In the genomic region with DNA sequence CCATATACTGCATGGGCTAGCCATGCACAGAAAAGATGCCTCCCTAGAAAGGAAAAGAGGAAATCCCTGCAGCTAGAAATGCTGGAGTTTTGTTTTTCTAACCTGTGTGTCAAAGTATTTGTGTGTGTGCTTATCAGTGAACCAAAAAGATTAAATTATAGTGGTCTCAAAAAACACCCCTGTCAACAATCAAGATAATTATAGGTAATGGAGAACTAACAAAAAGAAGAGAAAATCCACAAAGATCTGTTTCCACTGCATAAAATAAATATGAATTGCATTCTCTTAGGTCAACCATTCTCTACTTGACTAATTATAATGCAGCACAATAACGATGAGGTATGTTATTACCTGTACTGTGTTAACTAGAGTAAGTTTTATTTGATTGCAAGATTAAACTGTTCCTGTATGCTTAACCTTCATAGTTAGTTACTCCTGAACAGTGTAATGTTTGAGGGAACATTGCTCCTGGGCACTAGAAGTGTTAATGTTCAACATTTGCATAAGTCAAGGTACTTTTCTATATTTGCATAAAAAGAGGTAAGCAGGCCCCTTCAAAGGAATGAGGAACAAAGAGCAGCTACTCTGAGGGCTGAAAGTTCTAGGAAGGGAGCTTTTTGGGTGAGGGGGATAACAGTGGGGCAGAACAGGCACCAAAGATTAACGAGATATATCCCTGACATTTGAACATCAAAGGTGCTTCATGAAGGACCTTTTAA, we compare ENCODE assay signal across 1 cellular context.
TF ChIP-seq lines count a peak whose summit lies in the region.

No MANE protein-coding gene starts in this region.

TF ChIP-seq in GM12878, 131 proteins besides CTCF, POLR2A, EP300 and RAD21 (continued from another document):
- TF ChIP-seq CBX3 (IDR thresholded peaks at IDR 0.05; ENCODE audit: borderline replicate concordance, low read depth) (no peak), NR2F1 (conservative IDR thresholded peaks at IDR 0.05) (0 out of 2 replicates have a peak, but pooled peaks have one; percentile 16), ASH2L (IDR thresholded peaks at IDR 0.05; ENCODE audit: borderline replicate concordance, low read depth) (no peak), NFXL1 (IDR thresholded peaks at IDR 0.05; ENCODE audit: borderline replicate concordance) (no peak), TCF7 (IDR thresholded peaks at IDR 0.05; ENCODE audit: borderline replicate concordance) (0 out of 2 replicates have a peak, but pooled peaks have one; percentile 28), ATF7 (IDR thresholded peaks at IDR 0.05; ENCODE audit: low read depth) (no peak), SP1 (IDR thresholded peaks at IDR 0.05; ENCODE audit: low read depth, low read length) (peak; percentile 28), IKZF2 (IDR thresholded peaks at IDR 0.05) (peak in 1 of 2 experiments; percentile 17; a peak in 2 of 4 replicates), POU2F2 (IDR thresholded peaks at IDR 0.05; ENCODE audit: borderline replicate concordance, low read depth, low read length) (peak; percentile 96; the same call in 2 of the 3 replicates), TCF12 (IDR thresholded peaks at IDR 0.05; ENCODE audit: low read depth, low read length) (no peak)
- TF ChIP-seq, protein P1, sequence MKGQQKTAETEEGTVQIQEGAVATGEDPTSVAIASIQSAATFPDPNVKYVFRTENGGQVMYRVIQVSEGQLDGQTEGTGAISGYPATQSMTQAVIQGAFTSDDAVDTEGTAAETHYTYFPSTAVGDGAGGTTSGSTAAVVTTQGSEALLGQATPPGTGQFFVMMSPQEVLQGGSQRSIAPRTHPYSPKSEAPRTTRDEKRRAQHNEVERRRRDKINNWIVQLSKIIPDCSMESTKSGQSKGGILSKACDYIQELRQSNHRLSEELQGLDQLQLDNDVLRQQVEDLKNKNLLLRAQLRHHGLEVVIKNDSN (IDR thresholded peaks at IDR 0.05; ENCODE audit: borderline replicate concordance, extremely low read length, insufficient read depth, low read depth, low read length): no peak
- TF ChIP-seq, protein P2, sequence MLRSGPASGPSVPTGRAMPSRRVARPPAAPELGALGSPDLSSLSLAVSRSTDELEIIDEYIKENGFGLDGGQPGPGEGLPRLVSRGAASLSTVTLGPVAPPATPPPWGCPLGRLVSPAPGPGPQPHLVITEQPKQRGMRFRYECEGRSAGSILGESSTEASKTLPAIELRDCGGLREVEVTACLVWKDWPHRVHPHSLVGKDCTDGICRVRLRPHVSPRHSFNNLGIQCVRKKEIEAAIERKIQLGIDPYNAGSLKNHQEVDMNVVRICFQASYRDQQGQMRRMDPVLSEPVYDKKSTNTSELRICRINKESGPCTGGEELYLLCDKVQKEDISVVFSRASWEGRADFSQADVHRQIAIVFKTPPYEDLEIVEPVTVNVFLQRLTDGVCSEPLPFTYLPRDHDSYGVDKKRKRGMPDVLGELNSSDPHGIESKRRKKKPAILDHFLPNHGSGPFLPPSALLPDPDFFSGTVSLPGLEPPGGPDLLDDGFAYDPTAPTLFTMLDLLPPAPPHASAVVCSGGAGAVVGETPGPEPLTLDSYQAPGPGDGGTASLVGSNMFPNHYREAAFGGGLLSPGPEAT (IDR thresholded peaks at IDR 0.05; ENCODE audit: low read depth): peak; percentile 56; the same call in 1 of the 2 replicates
- TF ChIP-seq, protein P3, sequence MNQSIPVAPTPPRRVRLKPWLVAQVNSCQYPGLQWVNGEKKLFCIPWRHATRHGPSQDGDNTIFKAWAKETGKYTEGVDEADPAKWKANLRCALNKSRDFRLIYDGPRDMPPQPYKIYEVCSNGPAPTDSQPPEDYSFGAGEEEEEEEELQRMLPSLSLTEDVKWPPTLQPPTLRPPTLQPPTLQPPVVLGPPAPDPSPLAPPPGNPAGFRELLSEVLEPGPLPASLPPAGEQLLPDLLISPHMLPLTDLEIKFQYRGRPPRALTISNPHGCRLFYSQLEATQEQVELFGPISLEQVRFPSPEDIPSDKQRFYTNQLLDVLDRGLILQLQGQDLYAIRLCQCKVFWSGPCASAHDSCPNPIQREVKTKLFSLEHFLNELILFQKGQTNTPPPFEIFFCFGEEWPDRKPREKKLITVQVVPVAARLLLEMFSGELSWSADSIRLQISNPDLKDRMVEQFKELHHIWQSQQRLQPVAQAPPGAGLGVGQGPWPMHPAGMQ (IDR thresholded peaks at IDR 0.05; ENCODE audit: borderline replicate concordance): no peak
- TF ChIP-seq, protein P4, sequence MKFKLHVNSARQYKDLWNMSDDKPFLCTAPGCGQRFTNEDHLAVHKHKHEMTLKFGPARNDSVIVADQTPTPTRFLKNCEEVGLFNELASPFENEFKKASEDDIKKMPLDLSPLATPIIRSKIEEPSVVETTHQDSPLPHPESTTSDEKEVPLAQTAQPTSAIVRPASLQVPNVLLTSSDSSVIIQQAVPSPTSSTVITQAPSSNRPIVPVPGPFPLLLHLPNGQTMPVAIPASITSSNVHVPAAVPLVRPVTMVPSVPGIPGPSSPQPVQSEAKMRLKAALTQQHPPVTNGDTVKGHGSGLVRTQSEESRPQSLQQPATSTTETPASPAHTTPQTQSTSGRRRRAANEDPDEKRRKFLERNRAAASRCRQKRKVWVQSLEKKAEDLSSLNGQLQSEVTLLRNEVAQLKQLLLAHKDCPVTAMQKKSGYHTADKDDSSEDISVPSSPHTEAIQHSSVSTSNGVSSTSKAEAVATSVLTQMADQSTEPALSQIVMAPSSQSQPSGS (IDR thresholded peaks at IDR 0.05; ENCODE audit: low read length): 0 out of 2 replicates have a peak, but pooled peaks have one; percentile 13
